Comparison of ENCODE assay signal across 32 cellular contexts in genomic region chr12:63848450-63848849, GRCh38. TPM values are rescaled to one million over a fixed set of nuclear protein-coding genes. Genes with fewer than 3 reads are reported as not detected.
A peak's percentile ranks its signal among the peaks of the same experiment; 100 is the strongest.
DNase-seq lines count a peak whose midpoint lies in the region; ATAC-seq and TF ChIP-seq lines count a peak whose summit lies in the region.
"Had no signal": no experiment of that assay in that cellular context is flagged by ENCODE, and none has a peak within 500 bp of the region (broad histone marks: within the 10 kb centered on the region; RNA-seq: fewer than 3 reads in every experiment).

No MANE protein-coding gene starts in this region.

- H3K36me3 ChIP-seq in PC-3 (ENCODE audit: low read depth, low read length) = no peaks in the 10 kb centered on the region; the same call in 1 of the 2 replicates
- H3K36me3 ChIP-seq in fibroblast of lung (ENCODE audit: control insufficient read depth, insufficient read depth, low read length) = peaks cover 2% of the 10 kb centered on the region
- H3K36me3 ChIP-seq in skeletal muscle satellite cell (ENCODE audit: insufficient read depth, low read length) = no peaks in the 10 kb centered on the region
- H3K36me3 ChIP-seq: cardiac muscle cell, colonic mucosa, esophagus muscularis mucosa, gastroesophageal sphincter, thoracic aorta had no signal

- no peaks in the 10 kb centered on the region for H3K9me2 ChIP-seq in PC-3 (replicated peaks; ENCODE audit: low read length)

- ATAC-seq in PC-3 = no peak
- no peak for ATAC-seq in naive thymus-derived CD8-positive, alpha-beta T cell
- ATAC-seq in HG03280 (IDR thresholded peaks at IDR 0.05; ENCODE audit: unreplicated experiment) = no peak
- no peak for ATAC-seq in GM18861 (IDR thresholded peaks at IDR 0.05; ENCODE audit: unreplicated experiment)
- ATAC-seq: gastroesophageal sphincter; Right ventricle myocardium inferior; stimulated activated naive CD8-positive, alpha-beta T cell treated with anti-CD3 and anti-CD28 coated beads, Interleukin-15, Interleukin-2, amounts not matched to agents 100 U/mL and 50 U/mL, for 24 hours had no signal

- peaks cover 16 to 29% (median 19%) of the 10 kb centered on the region in 5 donors for H3K27me3 Mint-ChIP-seq in naive thymus-derived CD8-positive, alpha-beta T cell

- H3K9ac ChIP-seq in PC-3 (ENCODE audit: low read length) (no peak overlapping the region), fibroblast of lung (ENCODE audit: insufficient read depth, low read length) (no peak overlapping the region), skeletal muscle satellite cell (ENCODE audit: low read depth, low read length) (no peak overlapping the region)

- H3K27ac ChIP-seq in PC-3 (ENCODE audit: low read length) (no peak overlapping the region), fibroblast of lung (ENCODE audit: insufficient read depth, low read length) (no peak overlapping the region)
- H3K27ac ChIP-seq: 22Rv1, cardiac muscle cell, colonic mucosa, esophagus muscularis mucosa, gastroesophageal sphincter, thoracic aorta had no signal

- no peak overlapping the region for H3K27ac Mint-ChIP-seq in naive thymus-derived CD8-positive, alpha-beta T cell
- H3K27ac Mint-ChIP-seq: activated B cell treated with CpG ODN at 0.5 μM for 24 hours; activated naive CD4-positive, alpha-beta T cell treated with anti-CD3 and anti-CD28 coated beads, Interleukin-2, amount 50 U/mL, for 24 hours; CD4-positive, alpha-beta memory T cell; immature natural killer cell had no signal

- H3K4me3 ChIP-seq in PC-3 (ENCODE audit: low read length) (no peak overlapping the region), fibroblast of lung (replicated peaks in 1 of 4; ENCODE audit: control extremely low read depth in 1 of 4, insufficient read depth in 1 of 4, low read depth in 3 of 4, low read length in 4 of 4) (peak overlapping the region in 1 of 4 experiments; percentile 8), skeletal muscle satellite cell (ENCODE audit: low read length) (no peak overlapping the region)
- H3K4me3 ChIP-seq: cardiac muscle cell, colonic mucosa, esophagus muscularis mucosa, gastroesophageal sphincter, thoracic aorta had no signal

- H2AFZ ChIP-seq in PC-3 (ENCODE audit: low read length) (no peak overlapping the region), fibroblast of lung (ENCODE audit: low read length) (no peak overlapping the region)

- peak overlapping the region; percentile 16 for H3K4me2 ChIP-seq in PC-3 (ENCODE audit: low read length)
- H3K4me2 ChIP-seq in fibroblast of lung (ENCODE audit: extremely low read depth, insufficient read depth, low read length) = peak overlapping the region; percentile 61
- peak overlapping the region; percentile 33 for H3K4me2 ChIP-seq in skeletal muscle satellite cell (ENCODE audit: low read length)

- peaks cover 5 to 8% (median 5%) of the 10 kb centered on the region in 4 donors for H3K4me1 Mint-ChIP-seq in naive thymus-derived CD8-positive, alpha-beta T cell

- H3K4me3 Mint-ChIP-seq in naive thymus-derived CD8-positive, alpha-beta T cell = no peak overlapping the region
- H3K4me3 Mint-ChIP-seq: activated B cell treated with CpG ODN at 0.5 μM for 24 hours; activated naive CD4-positive, alpha-beta T cell treated with anti-CD3 and anti-CD28 coated beads, Interleukin-2, amount 50 U/mL, for 24 hours; CD4-positive, alpha-beta memory T cell; immature natural killer cell had no signal

- peaks cover 6% of the 10 kb centered on the region; the same call in 1 of the 2 replicates for H4K20me1 ChIP-seq in PC-3 (ENCODE audit: low read length)
- H4K20me1 ChIP-seq in fibroblast of lung (ENCODE audit: control insufficient read depth, extremely low read depth, insufficient read depth, low read length) = no peaks in the 10 kb centered on the region

- no peaks in the 10 kb centered on the region for H3F3A ChIP-seq in PC-3 (ENCODE audit: low read length, unreplicated experiment)

- DNase-seq in DMS79 treated with DMSO at 0.1 percent for 48 hours (lab: John Stamatoyannopoulos, UW) (peak; percentile 9), DMS79 (lab: John Stamatoyannopoulos, UW) (no peak), PC-3 (no peak), fibroblast of lung (ENCODE audit: low read depth in 2 of 2) (no peak)
- DNase-seq in naive thymus-derived CD8-positive, alpha-beta T cell = no peak
- DNase-seq: activated B cell treated with CpG ODN at 0.5 μM for 24 hours; activated CD4-positive, alpha-beta T cell treated with anti-CD3 and anti-CD28 coated beads, Interleukin-2, amount 50 U/mL, for 4 hours; activated CD8-positive, alpha-beta memory T cell treated with anti-CD3 and anti-CD28 coated beads, Interleukin-2, amount 50 U/mL, for 4 hours; AML-193; CD4-positive, alpha-beta memory T cell; colonic mucosa; H7; hypothalamus; immature natural killer cell; KBM-7; mesendoderm; NCI-H1417 treated with DMSO at 0.1 percent for 48 hours; NCI-H2081 treated with DMSO at 0.1 percent for 48 hours; NCI-H446; NCI-H82; occipital lobe; stimulated activated naive CD8-positive, alpha-beta T cell treated with anti-CD3 and anti-CD28 coated beads, Interleukin-15, Interleukin-2, amounts not matched to agents 100 U/mL and 50 U/mL, for 24 hours had no signal

- CTCF ChIA-PET in PC-3 (lab: Charles Lee) = interaction anchor here (0.6 kb wide), 1 partner anchor 235 kb away, joined by 3 read pairs; no protein-coding TSS in a partner anchor

- TF ChIP-seq CTCF in PC-3 (conservative IDR thresholded peaks at IDR 0.05; ENCODE audit: low read depth, low read length) = no peak
- no peak for TF ChIP-seq CTCF in fibroblast of lung (conservative IDR thresholded peaks at IDR 0.05 in 1 of 2, IDR thresholded peaks at IDR 0.05 in 1 of 2; ENCODE audit: low read depth in 1 of 2, low read length in 2 of 2)

- no peaks in the 10 kb centered on the region for H3K27me3 ChIP-seq in PC-3 (ENCODE audit: low read length)
- no peaks in the 10 kb centered on the region for H3K27me3 ChIP-seq in fibroblast of lung (ENCODE audit: control insufficient read depth, insufficient read depth, low read length)
- no peaks in the 10 kb centered on the region for H3K27me3 ChIP-seq in skeletal muscle satellite cell (ENCODE audit: control insufficient read depth, insufficient read depth, low read length)
- H3K27me3 ChIP-seq: cardiac muscle cell, colonic mucosa, esophagus muscularis mucosa, gastroesophageal sphincter had no signal

- no peaks in the 10 kb centered on the region for H3K9me3 Mint-ChIP-seq in naive thymus-derived CD8-positive, alpha-beta T cell
- H3K9me3 Mint-ChIP-seq: activated B cell treated with CpG ODN at 0.5 μM for 24 hours; activated naive CD4-positive, alpha-beta T cell treated with anti-CD3 and anti-CD28 coated beads, Interleukin-2, amount 50 U/mL, for 24 hours; CD4-positive, alpha-beta memory T cell; immature natural killer cell had no signal

- POLR2A ChIA-PET in PC-3 (lab: Charles Lee; ENCODE audit: unreplicated experiment) = no interaction called here
- POLR2A ChIA-PET in naive thymus-derived CD8-positive, alpha-beta T cell (lab: Charles Lee) = no interaction called here

- H3K4me1 ChIP-seq in PC-3 (ENCODE audit: insufficient read depth, low read length) (peaks cover 27% of the 10 kb centered on the region), fibroblast of lung (ENCODE audit: control insufficient read depth, extremely low read depth, insufficient read depth, low read length) (peaks cover 2% of the 10 kb centered on the region), skeletal muscle satellite cell (ENCODE audit: control insufficient read depth, insufficient read depth, low read length) (peaks cover 21% of the 10 kb centered on the region)

- H3K36me3 Mint-ChIP-seq in naive thymus-derived CD8-positive, alpha-beta T cell = no peaks in the 10 kb centered on the region
- H3K36me3 Mint-ChIP-seq: activated naive CD4-positive, alpha-beta T cell treated with anti-CD3 and anti-CD28 coated beads, Interleukin-2, amount 50 U/mL, for 24 hours; CD4-positive, alpha-beta memory T cell; immature natural killer cell had no signal

- H3K9me3 ChIP-seq in PC-3 (ENCODE audit: low read length) (no peaks in the 10 kb centered on the region), fibroblast of lung (ENCODE audit: control insufficient read depth, insufficient read depth, low read depth, low read length) (no peaks in the 10 kb centered on the region), skeletal muscle satellite cell (replicated peaks; ENCODE audit: low read length) (no peaks in the 10 kb centered on the region)
- H3K9me3 ChIP-seq: colonic mucosa, esophagus muscularis mucosa, gastroesophageal sphincter, thoracic aorta had no signal

- H3K79me2 ChIP-seq in PC-3 (ENCODE audit: low read length) (peaks cover 95% of the 10 kb centered on the region), fibroblast of lung (ENCODE audit: control insufficient read depth, insufficient read depth, low read length) (peaks cover 93% of the 10 kb centered on the region)

- intact Hi-C loops in PC-3 (cut with micrococcal nuclease) = loop anchor here (5.0 kb wide), 2 partner anchors 129 to 239 kb away; no protein-coding TSS in a partner anchor

- no TSS peak for BruUV-seq in PC-3 (replicated peaks; lab: Mats Ljungman, UMichigan)

RNA-seq across cellular contexts. Expression of gene SRGAP1, which starts 4.0 kb away (rescaled TPM):
- total RNA-seq in PC-3 (2014; rRNA removed) = 7.5 and 11.0 TPM in 2 replicates
- total RNA-seq in fibroblast of lung = 17.5 and 30.2 TPM in 2 replicates
- 18.9 and 23.8 TPM in 2 replicates for polyA plus RNA-seq in fibroblast of lung
- 14.2 and 14.3 TPM in 2 replicates for polyA plus RNA-seq in fibroblast of lung (2012)
- polyA minus RNA-seq in fibroblast of lung (ENCODE audit: low replicate concordance) = 35.2 and 51.6 TPM in 2 replicates
- total RNA-seq in skeletal muscle satellite cell (2012; rRNA removed) = 19.0 and 20.5 TPM in 2 replicates
- not detected for total RNA-seq in naive thymus-derived CD8-positive, alpha-beta T cell
- under 1 TPM; 0.01 to 0.04 (median 0.03) TPM for polyA plus RNA-seq in naive thymus-derived CD8-positive, alpha-beta T cell
